Comparison of ENCODE assay signal across 1 cellular context in genomic region chr13:30907167-30907761, GRCh38.
TF ChIP-seq lines count a peak whose summit lies in the region.

No MANE protein-coding gene starts in this region.

TF ChIP-seq in IMR-90, 13 proteins besides CTCF, POLR2A, EP300 and RAD21:
- TF ChIP-seq MAZ (IDR thresholded peaks at IDR 0.05; ENCODE audit: borderline replicate concordance, low read depth, low read length) (no peak), RCOR1 (IDR thresholded peaks at IDR 0.05; ENCODE audit: insufficient replicate concordance, low read length) (no peak), NFE2L2 (IDR thresholded peaks at IDR 0.05; ENCODE audit: low read depth, low read length) (no peak), USF2 (IDR thresholded peaks at IDR 0.05; ENCODE audit: low read depth, low read length) (no peak), CHD1 (IDR thresholded peaks at IDR 0.05; ENCODE audit: low read depth, low read length) (no peak), CEBPB (IDR thresholded peaks at IDR 0.05; ENCODE audit: low read depth, low read length) (no peak), MXI1 (IDR thresholded peaks at IDR 0.05; ENCODE audit: borderline replicate concordance, low read depth, low read length) (no peak)
TF ChIP-seq in IMR-90: peak in this region for 0.
